8 cellular contexts compared by ENCODE assay signal in the genomic region with DNA sequence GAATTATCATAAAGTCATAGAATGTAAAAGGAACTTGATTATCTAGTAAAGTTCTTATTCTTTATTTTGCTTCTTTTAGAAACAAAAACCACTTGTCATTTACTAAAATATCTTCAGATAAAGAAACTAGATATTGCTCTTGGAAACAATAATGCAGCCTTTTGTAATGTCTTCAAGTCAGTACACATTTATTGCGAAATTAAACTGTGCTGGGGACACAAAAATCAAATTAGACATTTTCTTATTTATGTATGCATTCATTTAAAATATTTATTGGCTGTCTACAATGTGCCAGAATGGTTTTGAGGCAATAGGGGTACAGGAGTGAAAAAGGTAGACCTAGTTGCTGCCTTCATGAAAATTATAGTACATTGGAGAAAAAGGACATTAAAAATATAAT.
"Had no signal": no experiment of that assay in that cellular context is flagged by ENCODE, and none has a peak within 500 bp of the region (broad histone marks: within the 10 kb centered on the region; RNA-seq: fewer than 3 reads in every experiment).

No MANE protein-coding gene starts in this region.

- H3K4me3 ChIP-seq: GM12878 had no signal

- FAIRE-seq: G401.6, GM12878, GM12891, GM12892, GM18507, GM19239 had no signal

- ATAC-seq: GM12878 had no signal

- DNase-seq: GDM1, GF-D8 had no signal
